ENCODE assay signal across 8 cellular contexts in genomic region chr7:135508853-135509588, GRCh38. TPM values are rescaled to one million over a fixed set of nuclear protein-coding genes. Genes with fewer than 3 reads are reported as not detected.
DNase-seq lines count a peak whose midpoint lies in the region; ATAC-seq lines count a peak whose summit lies in the region.

No MANE protein-coding gene starts in this region.

- intact Hi-C loops in left cardiac atrium (cut with DNase I): loop anchor here in 1 of 2 donors (10.0 kb wide), 1 partner anchor 124 kb away; no protein-coding TSS in a partner anchor

- peaks cover 14% of the 10 kb centered on the region for H3K4me1 ChIP-seq in rectal smooth muscle tissue (ENCODE audit: control insufficient read depth, insufficient read depth, low read length)

- H3K27me3 ChIP-seq in rectal smooth muscle tissue (ENCODE audit: control insufficient read depth, insufficient read depth, low read length): no peaks in the 10 kb centered on the region

- ATAC-seq in GM21619 (IDR thresholded peaks at IDR 0.05; ENCODE audit: unreplicated experiment) (peak; percentile 28), left cardiac atrium (peak; percentile 5 to 10), HG02973 (IDR thresholded peaks at IDR 0.05; ENCODE audit: unreplicated experiment) (no peak)

- no peaks in the 10 kb centered on the region for H3K36me3 ChIP-seq in rectal smooth muscle tissue (ENCODE audit: control insufficient read depth, insufficient read depth, low read length)

- DNase-seq in ELF-1 (ENCODE audit: low read depth, low spot score) (peak; percentile 35), NCI-H524 treated with DMSO at 0.1 percent for 48 hours (lab: John Stamatoyannopoulos, UW) (peak; percentile 86), left cardiac atrium (no peak), KG1 (lab: John Stamatoyannopoulos, UW) (no peak)
- peak; percentile 21 for DNase-seq in activated naive CD4-positive, alpha-beta T cell treated with Interleukin-2 at 50 U/mL for 16 hours

- H3K27ac ChIP-seq in rectal smooth muscle tissue (ENCODE audit: low read depth, low read length): peak overlapping the region; percentile 88

- peak overlapping the region; percentile 89 for H3K9ac ChIP-seq in rectal smooth muscle tissue (ENCODE audit: low read length)

- peak overlapping the region; percentile 88 for H3K4me3 ChIP-seq in rectal smooth muscle tissue (ENCODE audit: low read length)

RNA-seq across cellular contexts. Expression of gene CNOT4, which starts 0.9 kb away (rescaled TPM):
- total RNA-seq in left cardiac atrium: 10 to 100 TPM; 25.0 to 28.0 TPM

RNA-seq across cellular contexts. Expression of gene NUP205, which starts 48.7 kb away (rescaled TPM):
- 10 to 100 TPM; 18.6 to 26.0 TPM for total RNA-seq in left cardiac atrium

Comparison
In these comparisons a context has a peak if more than half of its experiments do, and no peak if none do; other contexts are left out.
1. DNase-seq: peak in ELF-1 (single experiment), NCI-H524 treated with DMSO at 0.1 percent for 48 hours (single experiment) and activated naive CD4-positive, alpha-beta T cell treated with Interleukin-2 at 50 U/mL for 16 hours (single experiment); none in left cardiac atrium (single experiment) and KG1 (single experiment).